In genomic region chr9:87100001-87100400, GRCh38 we compare ENCODE assay signal across 26 cellular contexts.
"Had no signal": no experiment of that assay in that cellular context is flagged by ENCODE, and none has a peak within 500 bp of the region (broad histone marks: within the 10 kb centered on the region; RNA-seq: fewer than 3 reads in every experiment).

No MANE protein-coding gene starts in this region.

- H3K4me1 Mint-ChIP-seq: activated CD4-positive, alpha-beta memory T cell treated with anti-CD3 and anti-CD28 coated beads, Interleukin-2, amount 10 ng/mL, durations not matched to agents 7 days and 5 days; activated CD4-positive, alpha-beta T cell treated with anti-CD3 and anti-CD28 coated beads, Interleukin-2, amount 10 ng/mL, durations not matched to agents 7 days and 5 days had no signal

- H3K36me3 Mint-ChIP-seq: activated naive CD8-positive, alpha-beta T cell had no signal

- H3K4me3 Mint-ChIP-seq: activated CD4-positive, alpha-beta memory T cell treated with anti-CD3 and anti-CD28 coated beads, Interleukin-2, amount 10 ng/mL, durations not matched to agents 7 days and 5 days; activated CD4-positive, alpha-beta T cell treated with anti-CD3 and anti-CD28 coated beads, Interleukin-2, amount 10 ng/mL, durations not matched to agents 7 days and 5 days; activated naive CD8-positive, alpha-beta T cell; activated T-cell treated with anti-CD3 and anti-CD28 coated beads, Interleukin-2, amount 50 U/mL, for 24 hours; activated T-cell treated with anti-CD3 and anti-CD28 coated beads, Interleukin-2, amount 50 U/mL, for 72 hours; effector memory CD8-positive, alpha-beta T cell had no signal

- ATAC-seq: activated T-cell treated with anti-CD3 and anti-CD28 coated beads, Interleukin-2, amount 50 U/mL, for 72 hours; body of pancreas; effector memory CD8-positive, alpha-beta T cell; foreskin keratinocyte had no signal

- DNase-seq: activated CD4-positive, alpha-beta memory T cell treated with anti-CD3 and anti-CD28 coated beads, Interleukin-2, amount 10 ng/mL, durations not matched to agents 7 days and 5 days; activated CD4-positive, alpha-beta T cell treated with anti-CD3 and anti-CD28 coated beads for 1 hour; activated CD4-positive, alpha-beta T cell treated with anti-CD3 and anti-CD28 coated beads for 4 hours; activated CD4-positive, alpha-beta T cell treated with anti-CD3 and anti-CD28 coated beads, Interleukin-2, amount 10 ng/mL, durations not matched to agents 7 days and 5 days; activated CD4-positive, alpha-beta T cell treated with anti-CD3 and anti-CD28 coated beads, Interleukin-2, amount 50 U/mL, for 4 hours; activated CD8-positive, alpha-beta memory T cell treated with anti-CD3 and anti-CD28 coated beads, Interleukin-2, amount 50 U/mL, for 48 hours; activated gamma-delta T cell treated with Interleukin-2 at 50 U/mL for 16 hours; activated naive CD4-positive, alpha-beta T cell treated with anti-CD3 and anti-CD28 coated beads, Interleukin-2, amount 50 U/mL, for 16 hours; activated naive CD4-positive, alpha-beta T cell treated with Interleukin-2 at 50 U/mL for 16 hours; activated T-cell treated with anti-CD3 and anti-CD28 coated beads for 4 hours; activated T-cell treated with anti-CD3 and anti-CD28 coated beads, Interleukin-2, amount 50 U/mL, for 24 hours; activated T-cell treated with anti-CD3 and anti-CD28 coated beads, Interleukin-2, amount 50 U/mL, for 72 hours; amygdala; aorta; body of pancreas; caudate nucleus; cortex of kidney; dermis blood vessel endothelial cell; effector CD4-positive, alpha-beta T cell; effector memory CD8-positive, alpha-beta T cell; erythroblast; gastrocnemius medialis; glutamatergic neuron; T-helper 2 cell had no signal

- H3K27ac Mint-ChIP-seq: activated CD4-positive, alpha-beta memory T cell treated with anti-CD3 and anti-CD28 coated beads, Interleukin-2, amount 10 ng/mL, durations not matched to agents 7 days and 5 days; activated CD4-positive, alpha-beta T cell treated with anti-CD3 and anti-CD28 coated beads, Interleukin-2, amount 10 ng/mL, durations not matched to agents 7 days and 5 days; activated naive CD8-positive, alpha-beta T cell; activated T-cell treated with anti-CD3 and anti-CD28 coated beads, Interleukin-2, amount 50 U/mL, for 24 hours; activated T-cell treated with anti-CD3 and anti-CD28 coated beads, Interleukin-2, amount 50 U/mL, for 72 hours; effector memory CD8-positive, alpha-beta T cell had no signal

- H3K9me3 Mint-ChIP-seq: activated CD4-positive, alpha-beta memory T cell treated with anti-CD3 and anti-CD28 coated beads, Interleukin-2, amount 10 ng/mL, durations not matched to agents 7 days and 5 days; activated CD4-positive, alpha-beta T cell treated with anti-CD3 and anti-CD28 coated beads, Interleukin-2, amount 10 ng/mL, durations not matched to agents 7 days and 5 days; activated T-cell treated with anti-CD3 and anti-CD28 coated beads, Interleukin-2, amount 50 U/mL, for 72 hours; effector memory CD8-positive, alpha-beta T cell had no signal

- H3K27me3 Mint-ChIP-seq: activated CD4-positive, alpha-beta memory T cell treated with anti-CD3 and anti-CD28 coated beads, Interleukin-2, amount 10 ng/mL, durations not matched to agents 7 days and 5 days; activated CD4-positive, alpha-beta T cell treated with anti-CD3 and anti-CD28 coated beads, Interleukin-2, amount 10 ng/mL, durations not matched to agents 7 days and 5 days had no signal
